27 cellular contexts compared by ENCODE assay signal in genomic region chr14:74967618-74968017, GRCh38. TPM values are rescaled to one million over a fixed set of nuclear protein-coding genes. Genes with fewer than 3 reads are reported as not detected.
"Had no signal": no experiment of that assay in that cellular context is flagged by ENCODE, and none has a peak within 500 bp of the region (broad histone marks: within the 10 kb centered on the region; RNA-seq: fewer than 3 reads in every experiment).

No MANE protein-coding gene starts in this region.

- H3K36me3 Mint-ChIP-seq: memory B cell; naive thymus-derived CD4-positive, alpha-beta T cell; natural killer cell treated with Interleukin-12 subunit alpha and Interleukin-12 subunit beta and Interleukin-15 and Interleukin-18, amount 100 ng/mL, for 72 hours; stimulated activated memory B cell treated with anti-CD40 and anti-IgM and Interleukin-4, amounts not matched to agents 10 μg/mL and 1 μg/mL and 100 μg/mL, for 72 hours; type B pancreatic cell had no signal

- H2AFZ ChIP-seq: hepatocyte had no signal

- DNase-seq: kidney glomerular epithelial cell; left cardiac atrium; midbrain; mucosa of descending colon; naive thymus-derived CD4-positive, alpha-beta T cell; ovary; stimulated activated CD4-positive, alpha-beta T cell treated with anti-CD3 and anti-CD28 coated beads, Interleukin-1b, Interleukin-23, amount 100 ng/mL, for 48 hours; stimulated activated CD4-positive, alpha-beta T cell treated with anti-CD3 and anti-CD28 coated beads, Interleukin-2, amount 100 ng/mL, for 48 hours; stimulated activated CD4-positive, alpha-beta T cell treated with anti-CD3 and anti-CD28 coated beads, Interleukin-4, amount 100 ng/mL, for 4 hours; stimulated activated CD8-positive, alpha-beta memory T cell treated with anti-CD3 and anti-CD28 coated beads, Interleukin-4, amount 100 ng/mL, for 48 hours; stimulated activated naive CD4-positive, alpha-beta T cell treated with Interleukin-2 at 50 U/mL for 16 hours; stimulated activated naive CD8-positive, alpha-beta T cell treated with anti-CD3 and anti-CD28 coated beads, Interleukin-15, amount 100 ng/mL, for 72 hours; substantia nigra; uterus had no signal

- H3K4me3 Mint-ChIP-seq: memory B cell; naive thymus-derived CD4-positive, alpha-beta T cell; natural killer cell treated with Interleukin-12 subunit alpha and Interleukin-12 subunit beta and Interleukin-15 and Interleukin-18, amount 100 ng/mL, for 72 hours; stimulated activated memory B cell treated with anti-CD40 and anti-IgM and Interleukin-4, amounts not matched to agents 10 μg/mL and 1 μg/mL and 100 μg/mL, for 72 hours; stimulated activated naive CD8-positive, alpha-beta T cell treated with anti-CD3 and anti-CD28 coated beads, Interleukin-15, amount 100 ng/mL, for 72 hours; type B pancreatic cell had no signal

- H3K4me2 ChIP-seq: hepatocyte, smooth muscle cell had no signal

- ATAC-seq: left cardiac atrium; left lung; mucosa of descending colon; naive thymus-derived CD4-positive, alpha-beta T cell; natural killer cell treated with Interleukin-12 subunit alpha and Interleukin-12 subunit beta and Interleukin-15 and Interleukin-18, amount 100 ng/mL, for 72 hours; right lobe of liver; stimulated activated memory B cell treated with anti-CD40 and anti-IgM and Interleukin-4, amounts not matched to agents 10 μg/mL and 1 μg/mL and 100 μg/mL, for 72 hours; stimulated activated naive CD8-positive, alpha-beta T cell treated with anti-CD3 and anti-CD28 coated beads, Interleukin-15, amount 100 ng/mL, for 72 hours had no signal

- H3K4me1 ChIP-seq: right lobe of liver, uterus had no signal

- H3K27me3 Mint-ChIP-seq: memory B cell; stimulated activated memory B cell treated with anti-CD40 and anti-IgM and Interleukin-4, amounts not matched to agents 10 μg/mL and 1 μg/mL and 100 μg/mL, for 72 hours had no signal

- H3K36me3 ChIP-seq: left lung, ovary, right atrium auricular region, right lobe of liver, tibial nerve, uterus had no signal

- H3K4me3 ChIP-seq: hepatocyte, left lung, lung, mucosa of descending colon, ovary, right atrium auricular region, right lobe of liver, smooth muscle cell, tibial nerve, uterus had no signal

- H3K27me3 ChIP-seq: hepatocyte, left lung, ovary, right atrium auricular region, right lobe of liver, tibial nerve, uterus had no signal

- H3K27ac ChIP-seq: hepatocyte, left lung, ovary, right atrium auricular region, right lobe of liver, tibial nerve, uterus had no signal

- H3K9me3 Mint-ChIP-seq: memory B cell; naive thymus-derived CD4-positive, alpha-beta T cell; natural killer cell treated with Interleukin-12 subunit alpha and Interleukin-12 subunit beta and Interleukin-15 and Interleukin-18, amount 100 ng/mL, for 72 hours; stimulated activated memory B cell treated with anti-CD40 and anti-IgM and Interleukin-4, amounts not matched to agents 10 μg/mL and 1 μg/mL and 100 μg/mL, for 72 hours; stimulated activated naive CD8-positive, alpha-beta T cell treated with anti-CD3 and anti-CD28 coated beads, Interleukin-15, amount 100 ng/mL, for 72 hours; type B pancreatic cell had no signal

- H3K79me2 ChIP-seq: hepatocyte had no signal

- H3K9me3 ChIP-seq: left lung, mucosa of descending colon, ovary, right atrium auricular region, right lobe of liver, tibial nerve, uterus had no signal

- H3K27ac Mint-ChIP-seq: memory B cell; naive thymus-derived CD4-positive, alpha-beta T cell; natural killer cell treated with Interleukin-12 subunit alpha and Interleukin-12 subunit beta and Interleukin-15 and Interleukin-18, amount 100 ng/mL, for 72 hours; progenitor cell of endocrine pancreas; stimulated activated memory B cell treated with anti-CD40 and anti-IgM and Interleukin-4, amounts not matched to agents 10 μg/mL and 1 μg/mL and 100 μg/mL, for 72 hours; stimulated activated naive CD8-positive, alpha-beta T cell treated with anti-CD3 and anti-CD28 coated beads, Interleukin-15, amount 100 ng/mL, for 72 hours; type B pancreatic cell had no signal

RNA-seq across cellular contexts. Expression of gene PGF, which starts 12.2 kb away (rescaled TPM):
- total RNA-seq: natural killer cell treated with Interleukin-12 subunit alpha and Interleukin-12 subunit beta and Interleukin-15 and Interleukin-18, amount 100 ng/mL, for 72 hours had no signal
- polyA plus RNA-seq: neural cell had no signal

RNA-seq across cellular contexts. Expression of gene RPS6KL1, which starts 44.6 kb away (rescaled TPM):
- total RNA-seq: smooth muscle cell had no signal
- polyA plus RNA-seq: smooth muscle cell had no signal
